13 cellular contexts compared by ENCODE assay signal in the genomic region with DNA sequence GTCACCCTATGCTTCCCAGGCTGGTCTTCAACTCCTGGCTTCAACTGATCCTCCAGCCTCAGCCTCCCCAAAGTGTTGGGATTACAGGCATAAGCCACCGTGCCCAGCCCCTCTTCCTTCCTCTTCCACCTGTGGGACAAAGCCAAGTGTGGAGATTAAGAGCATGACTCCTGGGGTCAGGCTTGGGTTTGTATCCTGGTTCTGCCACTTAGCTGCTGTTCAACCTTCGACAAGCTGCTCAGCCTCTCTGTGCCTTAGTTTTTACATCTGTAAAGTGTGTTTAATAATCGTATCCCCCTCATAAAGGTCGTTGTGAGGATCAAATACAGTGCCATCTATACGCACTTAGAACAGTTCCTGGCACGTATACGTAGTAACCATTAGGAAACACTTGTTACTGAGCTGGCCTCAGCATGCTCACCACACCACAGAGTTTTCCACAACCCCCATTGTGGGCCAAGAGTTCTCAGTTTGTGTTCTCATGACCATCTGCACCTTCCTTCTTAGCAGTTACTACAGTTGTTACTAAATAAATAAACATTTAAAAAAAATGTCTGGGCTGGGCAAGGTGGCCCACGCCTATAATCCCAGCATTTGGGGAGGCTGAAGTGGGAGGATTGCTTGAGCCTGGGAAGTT.
"Had no signal": no experiment of that assay in that cellular context is flagged by ENCODE, and none has a peak within 500 bp of the region (broad histone marks: within the 10 kb centered on the region; RNA-seq: fewer than 3 reads in every experiment).

No MANE protein-coding gene starts in this region.

- H3K27ac ChIP-seq: adrenal gland, body of pancreas, testis had no signal

- ATAC-seq: activated T-helper 17 cell treated with anti-CD3 and anti-CD28 coated beads, Interleukin-2, amount 50 U/mL, for 72 hours; body of pancreas; T-helper 17 cell had no signal

- H3K9me3 ChIP-seq: adrenal gland, body of pancreas, testis had no signal

- H3K36me3 ChIP-seq: adrenal gland had no signal

- H3K4me1 ChIP-seq: testis had no signal

- H3K27me3 ChIP-seq: adrenal gland, body of pancreas, testis had no signal

- H3K4me3 ChIP-seq: adrenal gland, body of pancreas, testis had no signal

- DNase-seq: activated CD4-positive, alpha-beta T cell treated with anti-CD3 and anti-CD28 coated beads, Interleukin-2, amount 10 ng/mL, durations not matched to agents 7 days and 5 days; activated CD4-positive, CD25-positive, alpha-beta regulatory T cell; activated CD8-positive, alpha-beta memory T cell treated with anti-CD3 and anti-CD28 coated beads for 24 hours; activated naive CD4-positive, alpha-beta T cell treated with anti-CD3 and anti-CD28 coated beads, Interleukin-2, amount 10 ng/mL, durations not matched to agents 7 days and 5 days; adrenal gland; body of pancreas; immature natural killer cell; occipital lobe; stimulated activated CD4-positive, alpha-beta T cell treated with anti-CD3 and anti-CD28 coated beads, Interleukin-15, amount 100 ng/mL, for 24 hours; stimulated activated CD4-positive, alpha-beta T cell treated with anti-CD3 and anti-CD28 coated beads, Interleukin-4, amount 100 ng/mL, for 24 hours; T-helper 17 cell; testis had no signal
